ENCODE assay signal across 13 cellular contexts in genomic region chr18:12843420-12844346, GRCh38. TPM values are rescaled to one million over a fixed set of nuclear protein-coding genes. Genes with fewer than 3 reads are reported as not detected.
A peak's percentile ranks its signal among the peaks of the same experiment; 100 is the strongest.
DNase-seq lines count a peak whose midpoint lies in the region; ATAC-seq and TF ChIP-seq lines count a peak whose summit lies in the region.
"Had no signal": no experiment of that assay in that cellular context is flagged by ENCODE, and none has a peak within 500 bp of the region (broad histone marks: within the 10 kb centered on the region; RNA-seq: fewer than 3 reads in every experiment).

No MANE protein-coding gene starts in this region.

- H3K9ac ChIP-seq in iPS-20b (ENCODE audit: low read depth, low read length) = no peak overlapping the region

- peaks cover 26% of the 10 kb centered on the region for H3K36me3 Mint-ChIP-seq in activated CD4-positive, alpha-beta memory T cell treated with anti-CD3 and anti-CD28 coated beads for 36 hours

- H3K4me3 Mint-ChIP-seq in activated CD4-positive, alpha-beta memory T cell treated with anti-CD3 and anti-CD28 coated beads for 36 hours = peak overlapping the region; percentile 13
- H3K4me3 Mint-ChIP-seq: brain had no signal

- H3K4me3 ChIP-seq in cardiac muscle cell (no peak overlapping the region), iPS-20b (ENCODE audit: low read length) (no peak overlapping the region), upper lobe of right lung (no peak overlapping the region)
- H3K4me3 ChIP-seq: psoas muscle had no signal

- H3K9me3 Mint-ChIP-seq in activated CD4-positive, alpha-beta memory T cell treated with anti-CD3 and anti-CD28 coated beads for 36 hours = no peaks in the 10 kb centered on the region
- H3K9me3 Mint-ChIP-seq: brain had no signal

- no peaks in the 10 kb centered on the region for H3K27me3 Mint-ChIP-seq in activated CD4-positive, alpha-beta memory T cell treated with anti-CD3 and anti-CD28 coated beads for 36 hours
- H3K27me3 Mint-ChIP-seq: brain had no signal

- no peak for TF ChIP-seq CTCF in cardiac muscle cell (IDR thresholded peaks at IDR 0.05; ENCODE audit: low read depth, low read length)
- TF ChIP-seq CTCF in upper lobe of right lung (IDR thresholded peaks at IDR 0.05) = no peak

- H3K27me3 ChIP-seq in cardiac muscle cell (no peaks in the 10 kb centered on the region), iPS-20b (ENCODE audit: insufficient read depth, low read length) (no peaks in the 10 kb centered on the region), upper lobe of right lung (no peaks in the 10 kb centered on the region)

- peak overlapping the region; percentile 32 for H3K27ac ChIP-seq in cardiac muscle cell
- H3K27ac ChIP-seq in iPS-20b (ENCODE audit: low read length) = peak overlapping the region; percentile 43
- H3K27ac ChIP-seq in upper lobe of right lung = peak overlapping the region; percentile 34
- H3K27ac ChIP-seq: epithelial cell of prostate, psoas muscle had no signal

- H3K36me3 ChIP-seq in cardiac muscle cell = no peaks in the 10 kb centered on the region
- 0 out of 2 replicates have a peak, but pooled peaks cover 4% of the 10 kb centered on the region for H3K36me3 ChIP-seq in iPS-20b (ENCODE audit: insufficient read depth, low read depth, low read length)
- no peaks in the 10 kb centered on the region for H3K36me3 ChIP-seq in upper lobe of right lung

- peak; percentile 31 to 62 for DNase-seq in cardiac muscle cell (ENCODE audit: low read depth in 1 of 2, low spot score in 1 of 2)
- DNase-seq in Right ventricle myocardium inferior (ENCODE audit: missing footprints) = no peak
- peak; percentile 25 for DNase-seq in activated CD4-positive, alpha-beta memory T cell treated with anti-CD3 and anti-CD28 coated beads for 36 hours
- DNase-seq in upper lobe of right lung = no peak
- DNase-seq: KG1, NCI-H2029 treated with DMSO at 0.1 percent for 48 hours, psoas muscle had no signal

- CTCF ChIA-PET in activated CD4-positive, alpha-beta memory T cell treated with anti-CD3 and anti-CD28 coated beads for 36 hours (lab: Charles Lee) = interaction anchor here (0.6 to 1.9 kb wide), 3 partner anchors 35 to 45 kb away, joined by 3 to 5 read pairs (median 3); no protein-coding TSS in a partner anchor

- no peaks in the 10 kb centered on the region for H3K9me3 ChIP-seq in cardiac muscle cell (ENCODE audit: low read depth)
- H3K9me3 ChIP-seq in iPS-20b (ENCODE audit: insufficient read depth, low read depth, low read length) = no peaks in the 10 kb centered on the region
- H3K9me3 ChIP-seq in upper lobe of right lung = no peaks in the 10 kb centered on the region
- H3K9me3 ChIP-seq: psoas muscle had no signal

- intact Hi-C loops in Right ventricle myocardium inferior (cut with DNase I) = no loop called here
- intact Hi-C loops in activated CD4-positive, alpha-beta memory T cell treated with anti-CD3 and anti-CD28 coated beads for 36 hours (cut with micrococcal nuclease) = loop anchor here (5.0 kb wide), 1 partner anchor 466 kb away; the partner anchor contains the start of gene AFG3L2
- intact Hi-C loops in upper lobe of right lung (cut with DNase I) = no loop called here

- H3K4me1 ChIP-seq in cardiac muscle cell (ENCODE audit: low read depth) (peaks cover 10% of the 10 kb centered on the region), iPS-20b (ENCODE audit: insufficient read depth, low read length) (peaks cover 15% of the 10 kb centered on the region; the same call in 1 of the 2 replicates), upper lobe of right lung (peaks cover 19% of the 10 kb centered on the region)

- POLR2A ChIA-PET in activated CD4-positive, alpha-beta memory T cell treated with anti-CD3 and anti-CD28 coated beads for 36 hours (lab: Charles Lee) = interaction anchor here (0.7 to 2.0 kb wide), 6 partner anchors 12 to 148 kb away, joined by 3 to 21 read pairs (median 4); partner anchors contain the start of genes CEP192 and PTPN2

- H3K27ac Mint-ChIP-seq in activated CD4-positive, alpha-beta memory T cell treated with anti-CD3 and anti-CD28 coated beads for 36 hours = peak overlapping the region; percentile 76

- H3K4me1 Mint-ChIP-seq in activated CD4-positive, alpha-beta memory T cell treated with anti-CD3 and anti-CD28 coated beads for 36 hours (ENCODE audit: low read depth) = peaks cover 86% of the 10 kb centered on the region
- H3K4me1 Mint-ChIP-seq: brain had no signal

- ATAC-seq in Right ventricle myocardium inferior (no peak), upper lobe of right lung (peak; percentile 32), HG03457 (IDR thresholded peaks at IDR 0.05; ENCODE audit: unreplicated experiment) (no peak), GM19324 (IDR thresholded peaks at IDR 0.05; ENCODE audit: low FRiP score, unreplicated experiment) (no peak), HG03108 (IDR thresholded peaks at IDR 0.05; ENCODE audit: unreplicated experiment) (no peak)
- ATAC-seq: psoas muscle had no signal

RNA-seq across cellular contexts. Expression of gene PTPN2, which starts 40.4 kb away (rescaled TPM):
- total RNA-seq in cardiac muscle cell = 20.4 and 24.7 TPM in 2 replicates
- 25.4 and 29.8 TPM in 2 replicates for polyA plus RNA-seq in cardiac muscle cell
- total RNA-seq in Right ventricle myocardium inferior = 11.2 TPM
- 10 to 100 TPM; 68.8 to 73.3 TPM for total RNA-seq in activated CD4-positive, alpha-beta memory T cell treated with anti-CD3 and anti-CD28 coated beads for 36 hours
- total RNA-seq in upper lobe of right lung = 53.9 TPM

Comparison
In these comparisons a context has a peak if more than half of its experiments do, and no peak if none do; other contexts are left out.
1. DNase-seq: peak in cardiac muscle cell (2 of 2) and activated CD4-positive, alpha-beta memory T cell treated with anti-CD3 and anti-CD28 coated beads for 36 hours (single experiment); none in Right ventricle myocardium inferior (single experiment) and upper lobe of right lung (single experiment).
2. Peak in every context shown above with its lines, with median percentiles within 50 percentile points of each other: H3K27ac ChIP-seq.